1 cellular context compared by ENCODE assay signal in the genomic region with DNA sequence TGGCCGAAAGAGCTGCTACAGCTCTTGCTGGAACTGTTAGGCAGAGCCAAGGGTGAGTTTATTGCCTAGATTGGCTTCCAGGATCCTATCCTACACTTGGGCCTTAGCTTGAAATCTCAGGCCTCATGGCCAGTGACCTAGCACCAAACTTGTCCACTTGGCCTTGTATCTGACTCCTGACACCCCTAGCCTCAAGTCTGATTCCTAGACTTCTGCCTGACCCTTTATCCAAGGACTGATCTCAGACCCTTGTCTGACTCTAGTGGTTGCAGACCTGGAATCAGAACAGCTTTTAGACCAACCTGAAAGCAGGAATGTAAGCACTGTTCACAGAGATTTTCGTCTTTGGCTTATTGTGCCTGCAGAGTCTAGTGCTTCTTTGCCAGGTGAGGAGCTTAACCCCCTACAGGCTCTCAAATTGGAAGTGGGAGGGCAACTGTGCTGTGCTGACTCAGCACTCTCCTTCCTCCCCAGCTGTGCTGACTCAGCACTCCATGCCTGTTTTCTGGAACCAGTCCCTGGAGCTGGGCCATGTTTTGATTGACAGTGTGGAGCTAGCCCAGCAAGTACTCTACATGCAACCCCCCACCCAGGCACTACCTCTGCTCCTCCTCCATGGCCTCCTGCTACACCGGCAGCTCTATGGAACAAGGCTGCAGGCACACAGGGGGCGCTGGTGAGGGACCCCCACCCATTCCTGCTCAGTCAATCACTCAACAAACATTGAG.
TF ChIP-seq lines count a peak whose summit lies in the region.

No MANE protein-coding gene starts in this region.

TF ChIP-seq in GM12878, 131 proteins besides CTCF, POLR2A, EP300 and RAD21:
- TF ChIP-seq ZNF384 (IDR thresholded peaks at IDR 0.05; ENCODE audit: borderline replicate concordance, low read depth, low read length) (no peak), BACH1 (IDR thresholded peaks at IDR 0.05; ENCODE audit: borderline replicate concordance) (peak; percentile 51; the same call in 1 of the 2 replicates)
